In the genomic region with DNA sequence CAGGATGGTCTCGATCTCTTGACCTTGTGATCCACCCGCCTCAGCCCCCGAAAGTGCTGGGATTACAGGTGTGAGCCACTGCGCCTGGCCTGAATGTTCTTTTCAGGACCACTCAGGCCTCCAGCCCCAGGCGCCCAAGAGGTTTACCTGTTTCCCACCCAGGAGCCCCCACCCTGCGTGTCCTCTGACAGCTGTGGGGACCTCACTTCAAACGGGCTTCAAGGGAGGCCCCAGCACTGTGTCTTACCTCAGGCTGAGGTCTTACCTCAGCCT, we compare ENCODE assay signal across 15 cellular contexts. TPM values are rescaled to one million over a fixed set of nuclear protein-coding genes. Genes with fewer than 3 reads are reported as not detected.
"Had no signal": no experiment of that assay in that cellular context is flagged by ENCODE, and none has a peak within 500 bp of the region (broad histone marks: within the 10 kb centered on the region; RNA-seq: fewer than 3 reads in every experiment).

No MANE protein-coding gene starts in this region.

- H3K27ac ChIP-seq: brain microvascular endothelial cell, esophagus muscularis mucosa, spleen, thoracic aorta had no signal

- DNase-seq: activated CD4-positive, alpha-beta T cell treated with anti-CD3 and anti-CD28 coated beads, Interleukin-2, amount 10 ng/mL, durations not matched to agents 7 days and 5 days; activated CD8-positive, alpha-beta memory T cell treated with anti-CD3 and anti-CD28 coated beads, Interleukin-2, amount 50 U/mL, for 48 hours; activated gamma-delta T cell; activated T-cell treated with anti-CD3 and anti-CD28 coated beads, Interleukin-2, amount 50 U/mL, for 72 hours; brain microvascular endothelial cell; mammary epithelial cell; naive B cell had no signal

- H3K4me3 ChIP-seq: esophagus muscularis mucosa, spleen, thoracic aorta had no signal

- H3K27me3 ChIP-seq: brain microvascular endothelial cell had no signal

- H3K9me3 ChIP-seq: esophagus muscularis mucosa, spleen, thoracic aorta had no signal

- ATAC-seq: activated T-cell treated with anti-CD3 and anti-CD28 coated beads, Interleukin-2, amount 50 U/mL, for 72 hours had no signal

- H3K36me3 ChIP-seq: brain microvascular endothelial cell, esophagus muscularis mucosa, spleen, thoracic aorta had no signal

RNA-seq across cellular contexts. Expression of a gene that starts 19.1 kb away (rescaled TPM):
- total RNA-seq: activated CD4-positive, alpha-beta T cell treated with anti-CD3 and anti-CD28 coated beads, Interleukin-2, amount 10 ng/mL, durations not matched to agents 7 days and 5 days; activated T-cell treated with anti-CD3 and anti-CD28 coated beads, Interleukin-2, amount 50 U/mL, for 72 hours; esophagus muscularis mucosa; kidney epithelial cell; mammary epithelial cell; thoracic aorta; urinary bladder had no signal
- polyA plus RNA-seq: mammary epithelial cell, urinary bladder had no signal

RNA-seq across cellular contexts. Expression of a gene that starts 42.9 kb away (rescaled TPM):
- total RNA-seq: activated CD4-positive, alpha-beta T cell treated with anti-CD3 and anti-CD28 coated beads, Interleukin-2, amount 10 ng/mL, durations not matched to agents 7 days and 5 days; activated T-cell treated with anti-CD3 and anti-CD28 coated beads, Interleukin-2, amount 50 U/mL, for 72 hours; cerebellum; esophagus muscularis mucosa; kidney epithelial cell; mammary epithelial cell; posterior vena cava; sciatic nerve; spleen; thoracic aorta; urinary bladder had no signal
- polyA plus RNA-seq: mammary epithelial cell, spleen, urinary bladder had no signal
